ENCODE assay signal across 12 cellular contexts in the genomic region with DNA sequence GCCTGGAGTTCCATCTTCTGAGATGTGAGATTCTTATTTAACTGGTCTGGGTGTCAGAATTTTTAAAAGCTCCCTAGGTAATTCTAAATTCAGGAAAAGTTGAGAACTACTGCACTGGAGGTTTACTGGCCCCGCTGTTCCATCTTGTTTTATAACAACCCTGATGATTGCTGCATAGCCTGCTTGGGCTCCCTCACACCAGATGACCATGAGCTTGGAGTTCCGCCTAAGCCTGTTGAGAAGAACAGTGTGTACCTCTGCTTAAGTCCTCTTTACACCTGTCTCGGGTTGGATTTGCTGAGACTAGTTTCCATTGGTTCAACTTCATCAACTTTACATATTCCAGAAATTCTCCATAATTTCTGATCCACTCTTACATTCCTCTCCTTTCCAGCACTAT.
DNase-seq lines count a peak whose midpoint lies in the region; ATAC-seq and TF ChIP-seq lines count a peak whose summit lies in the region.
"Had no signal": no experiment of that assay in that cellular context is flagged by ENCODE, and none has a peak within 500 bp of the region (broad histone marks: within the 10 kb centered on the region; RNA-seq: fewer than 3 reads in every experiment).

No MANE protein-coding gene starts in this region.

- H3K4me1 Mint-ChIP-seq in CD8-positive, alpha-beta T cell (ENCODE audit: low read depth) = peaks cover 76% of the 10 kb centered on the region

- no peak overlapping the region for H3K9ac ChIP-seq in SK-N-MC (ENCODE audit: insufficient read length)

- WGBS in esophagus, 2 donors = 95% methylated on average over 3 of the region's 3 CpGs
- WGBS in psoas muscle, 3 donors = 34 to 82% (median 42%) methylated on average over 3 of the region's 3 CpGs

- peak overlapping the region; percentile 97 for H3K27ac Mint-ChIP-seq in CD8-positive, alpha-beta T cell

- POLR2A ChIA-PET in CD8-positive, alpha-beta T cell (lab: Charles Lee) = interaction anchor here (0.8 to 3.1 kb wide), 6 partner anchors 9 to 34 kb away, joined by 3 to 30 read pairs (median 4); no protein-coding TSS in a partner anchor

- no peaks in the 10 kb centered on the region for H3K9me3 Mint-ChIP-seq in CD8-positive, alpha-beta T cell

- peaks cover 12% of the 10 kb centered on the region for H3K36me3 ChIP-seq in CD8-positive, alpha-beta T cell (ENCODE audit: insufficient read depth, low read length)
- H3K36me3 ChIP-seq in SK-N-MC (ENCODE audit: insufficient read depth, low read length) = peaks cover 8% of the 10 kb centered on the region; the same call in 1 of the 2 replicates
- peaks cover 3 to 18% of the 10 kb centered on the region in 2 donors for H3K36me3 ChIP-seq in esophagus (ENCODE audit: control insufficient read depth in 2 of 2, insufficient read depth in 2 of 2, low read length in 1 of 2)
- peaks cover 6 to 68% of the 10 kb centered on the region in 2 donors for H3K36me3 ChIP-seq in psoas muscle (ENCODE audit: insufficient read depth in 1 of 2, low read depth in 1 of 2)

- no peak for ATAC-seq in CD8-positive, alpha-beta T cell
- peak; percentile 54 to 87 (median 82) for ATAC-seq in psoas muscle
- no peak for ATAC-seq in GM18861 (IDR thresholded peaks at IDR 0.05; ENCODE audit: unreplicated experiment)

- H3K36me3 Mint-ChIP-seq in CD8-positive, alpha-beta T cell = peaks cover 80% of the 10 kb centered on the region

- H3K4me3 Mint-ChIP-seq in CD8-positive, alpha-beta T cell = peak overlapping the region; percentile 73

- H3K27me3 Mint-ChIP-seq in CD8-positive, alpha-beta T cell (ENCODE audit: low read depth) = no peaks in the 10 kb centered on the region

- CTCF ChIA-PET in CD8-positive, alpha-beta T cell (lab: Charles Lee) = interaction anchor here (0.9 to 33.2 kb wide), 5 partner anchors 9 to 26 kb away, joined by 3 to 762 read pairs (median 11); no protein-coding TSS in a partner anchor

- H3K9me3 ChIP-seq in CD8-positive, alpha-beta T cell (ENCODE audit: low read length) = no peaks in the 10 kb centered on the region
- H3K9me3 ChIP-seq in SK-N-MC (ENCODE audit: low read depth, low read length) = no peaks in the 10 kb centered on the region
- no peaks in the 10 kb centered on the region for H3K9me3 ChIP-seq in esophagus (ENCODE audit: control insufficient read depth in 2 of 2, insufficient read depth in 1 of 2, low read depth in 1 of 2, low read length in 1 of 2)
- H3K9me3 ChIP-seq in psoas muscle = no peaks in the 10 kb centered on the region
- H3K9me3 ChIP-seq: heart right ventricle had no signal

- TF ChIP-seq CTCF in CD8-positive, alpha-beta T cell (IDR thresholded peaks at IDR 0.05) = no peak
- TF ChIP-seq CTCF in psoas muscle (IDR thresholded peaks at IDR 0.05) = no peak

- H3K4me1 ChIP-seq in CD8-positive, alpha-beta T cell (ENCODE audit: insufficient read depth, low read length) = peaks cover 51% of the 10 kb centered on the region
- peaks cover 0 to 4% of the 10 kb centered on the region in 2 donors for H3K4me1 ChIP-seq in esophagus (ENCODE audit: control insufficient read depth in 2 of 2, insufficient read depth in 2 of 2, low read length in 1 of 2)
- H3K4me1 ChIP-seq in psoas muscle = peaks cover 39% of the 10 kb centered on the region

- no peak overlapping the region for H3K4me3 ChIP-seq in CD8-positive, alpha-beta T cell (ENCODE audit: low read depth, low read length)
- H3K4me3 ChIP-seq in SK-N-MC (peak overlapping the region; percentile 35), esophagus (ENCODE audit: low read depth in 1 of 2, low read length in 2 of 2) (no peak overlapping the region), psoas muscle (no peak overlapping the region)
- H3K4me3 ChIP-seq: heart right ventricle had no signal

- no peaks in the 10 kb centered on the region for H3K27me3 ChIP-seq in CD8-positive, alpha-beta T cell (ENCODE audit: insufficient read depth, low read length)
- H3K27me3 ChIP-seq in esophagus (ENCODE audit: control insufficient read depth in 1 of 2, insufficient read depth in 2 of 2, low read length in 2 of 2) = no peaks in the 10 kb centered on the region
- H3K27me3 ChIP-seq in psoas muscle (ENCODE audit: insufficient read depth in 3 of 3, low read length in 2 of 3) = no peaks in the 10 kb centered on the region
- H3K27me3 ChIP-seq: heart right ventricle had no signal

- no peak overlapping the region for H3K27ac ChIP-seq in CD8-positive, alpha-beta T cell (ENCODE audit: low read depth, low read length)
- H3K27ac ChIP-seq in SK-N-MC (peak overlapping the region; percentile 72), esophagus (ENCODE audit: low read depth in 2 of 2, low read length in 1 of 2) (peak overlapping the region; percentile 36 to 51), psoas muscle (peak overlapping the region; percentile 82)

- no peak for DNase-seq in CD8-positive, alpha-beta T cell
- DNase-seq in SK-N-MC (ENCODE audit: low read depth, low spot score) (no peak), psoas muscle (peak; percentile 52 to 73), NCI-H1417 treated with DMSO at 0.1 percent for 48 hours (lab: John Stamatoyannopoulos, UW) (no peak), NCI-H524 treated with DMSO at 0.1 percent for 48 hours (lab: John Stamatoyannopoulos, UW) (no peak), nucleus accumbens (lab: John Stamatoyannopoulos, UW) (no peak)
- DNase-seq: COR-L47, heart right ventricle, NCI-H1930, posterior cingulate gyrus had no signal

- intact Hi-C loops in CD8-positive, alpha-beta T cell (cut with DNase I, micrococcal nuclease) = loop anchor here (1.0 kb wide), 3 partner anchors 8 to 10 kb away; no protein-coding TSS in a partner anchor
- intact Hi-C loops in psoas muscle (cut with DNase I) = no loop called here

Comparison
In these comparisons a context has a peak if more than half of its experiments do, and no peak if none do; other contexts are left out.
1. ATAC-seq: peak in psoas muscle (4 of 4); none in CD8-positive, alpha-beta T cell (single experiment) and GM18861 (single experiment).
2. DNase-seq: peak in psoas muscle (2 of 2); none in CD8-positive, alpha-beta T cell (0 of 7), SK-N-MC (single experiment), NCI-H1417 treated with DMSO at 0.1 percent for 48 hours (single experiment), NCI-H524 treated with DMSO at 0.1 percent for 48 hours (single experiment) and nucleus accumbens (0 of 56).
3. intact Hi-C loops: an anchor here in CD8-positive, alpha-beta T cell (1.0 kb wide); none called in psoas muscle.